26 cellular contexts compared by ENCODE assay signal in the genomic region with DNA sequence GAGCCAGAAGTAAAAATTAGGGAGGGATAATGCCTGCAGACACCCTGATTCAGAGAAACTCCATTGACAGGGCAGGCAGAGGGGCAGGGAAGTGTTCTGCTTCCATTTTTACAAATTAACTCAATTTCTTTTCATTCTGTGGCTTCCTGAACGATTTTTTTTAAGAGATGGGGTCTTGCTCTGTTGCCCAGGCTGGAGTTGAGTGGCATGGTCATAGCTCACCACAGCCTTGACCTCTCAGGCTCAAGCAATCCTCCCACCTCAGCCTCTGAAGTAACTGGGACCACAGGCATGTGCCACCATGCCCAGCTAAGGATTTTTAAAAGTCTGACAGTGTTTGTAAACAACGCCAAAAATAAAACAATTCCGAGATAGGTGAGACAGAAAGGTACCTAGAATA.
"Had no signal": no experiment of that assay in that cellular context is flagged by ENCODE, and none has a peak within 500 bp of the region (broad histone marks: within the 10 kb centered on the region; RNA-seq: fewer than 3 reads in every experiment).

No MANE protein-coding gene starts in this region.

- ATAC-seq: gastrocnemius medialis; left lobe of liver; lower lobe of right lung; natural killer cell treated with Interleukin-12 subunit alpha and Interleukin-12 subunit beta and Interleukin-15 and Interleukin-18, amount 100 ng/mL, for 72 hours had no signal

- H3K36me3 ChIP-seq: gastrocnemius medialis, lower lobe of right lung, pancreas, thyroid gland, uterus had no signal

- H3K27me3 Mint-ChIP-seq: memory B cell; natural killer cell treated with Interleukin-12 subunit alpha and Interleukin-12 subunit beta and Interleukin-15 and Interleukin-18, amount 100 ng/mL, for 72 hours; progenitor cell of endocrine pancreas had no signal

- H3K27ac Mint-ChIP-seq: memory B cell, progenitor cell of endocrine pancreas had no signal

- FAIRE-seq: endometrium, islet of Langerhans, pancreas had no signal

- H3K9me3 ChIP-seq: esophagus muscularis mucosa, gastrocnemius medialis, heart right ventricle, lower lobe of right lung, pancreas, suprapubic skin, thyroid gland, upper lobe of left lung, uterus had no signal

- H3K27me3 ChIP-seq: dorsolateral prefrontal cortex, esophagus muscularis mucosa, gastrocnemius medialis, heart right ventricle, pancreas, suprapubic skin, thyroid gland, upper lobe of left lung, uterus had no signal

- H3K4me1 Mint-ChIP-seq: memory B cell had no signal

- H3K4me3 ChIP-seq: dorsolateral prefrontal cortex, esophagus muscularis mucosa, gastrocnemius medialis, heart right ventricle, lower lobe of right lung, pancreas, skin epidermis, suprapubic skin, thyroid gland, upper lobe of left lung, uterus had no signal

- H3K27ac ChIP-seq: dorsolateral prefrontal cortex, epithelial cell of prostate, esophagus muscularis mucosa, lower lobe of right lung, suprapubic skin, thyroid gland, upper lobe of left lung, uterus had no signal

- H3K4me3 Mint-ChIP-seq: memory B cell, mesothelial cell of epicardium had no signal

- DNase-seq: cortex of kidney; dorsolateral prefrontal cortex; effector CD8-positive, alpha-beta T cell; gastrocnemius medialis; heart right ventricle; kidney glomerular epithelial cell; lower lobe of right lung; occipital lobe; pancreas; stimulated activated CD4-positive, alpha-beta T cell treated with anti-CD3 and anti-CD28 coated beads, Interleukin-2, amount 100 ng/mL, for 24 hours; stimulated activated CD4-positive, alpha-beta T cell treated with anti-CD3 and anti-CD28 coated beads, Interleukin-4, amount 100 ng/mL, for 4 hours; stimulated activated naive CD4-positive, alpha-beta T cell treated with Interleukin-2 at 50 U/mL for 16 hours; thyroid gland; upper lobe of left lung; uterus had no signal

- H3K4me1 ChIP-seq: uterus had no signal

- H3K9me3 Mint-ChIP-seq: memory B cell; mesothelial cell of epicardium; natural killer cell treated with Interleukin-12 subunit alpha and Interleukin-12 subunit beta and Interleukin-15 and Interleukin-18, amount 100 ng/mL, for 72 hours had no signal
